Comparison of ENCODE assay signal across 8 cellular contexts in the genomic region with DNA sequence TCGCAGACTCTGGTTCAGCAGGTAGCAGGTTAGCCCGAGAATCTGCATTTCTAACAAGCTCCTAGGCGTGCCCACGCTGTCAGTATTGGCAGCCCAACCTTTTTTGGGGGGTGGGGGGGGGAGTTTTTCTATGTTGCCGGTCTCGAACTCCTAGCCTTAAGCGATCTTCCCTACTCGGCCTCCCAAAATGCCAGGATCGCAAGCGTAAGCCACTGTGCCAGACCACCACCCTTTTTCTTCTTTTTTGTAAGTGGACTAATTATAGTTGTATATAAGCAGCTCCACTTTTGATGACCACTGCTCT. TPM values are rescaled to one million over a fixed set of nuclear protein-coding genes. Genes with fewer than 3 reads are reported as not detected.
DNase-seq lines count a peak whose midpoint lies in the region; ATAC-seq, FAIRE-seq and TF ChIP-seq lines count a peak whose summit lies in the region.

No MANE protein-coding gene starts in this region.

- H3K36me3 ChIP-seq in KMS-11 (ENCODE audit: insufficient read depth) (no peaks in the 10 kb centered on the region), H1 (ENCODE audit: control insufficient read depth in 2 of 4, insufficient read depth in 4 of 4, low read length in 3 of 4) (peaks cover 0 to 5% (median 0%) of the 10 kb centered on the region in 4 experiments; a peak in 1 of 8 replicates), pancreas (no peaks in the 10 kb centered on the region)

- H2AFZ ChIP-seq in KMS-11 (ENCODE audit: low read depth), result peak overlapping the region; percentile 50
- H2AFZ ChIP-seq in H1 (ENCODE audit: low read length), result peak overlapping the region; percentile 97; the same call in 1 of the 2 replicates

- H3K79me2 ChIP-seq in KMS-11 (ENCODE audit: insufficient read depth, low read depth) (peaks cover 25% of the 10 kb centered on the region), H1 (ENCODE audit: control insufficient read depth in 1 of 2, insufficient read depth in 2 of 2, low read length in 2 of 2) (peaks cover 3 to 27% of the 10 kb centered on the region in 2 experiments)

- H2BK120ac ChIP-seq in H1 (replicated peaks; ENCODE audit: low read depth, low read length), result no peak overlapping the region

- TF ChIP-seq POLR2A in H1 (IDR thresholded peaks at IDR 0.05; ENCODE audit: control extremely low read depth in 1 of 2, low read depth in 2 of 2, low read length in 2 of 2), result no peak

- H3K23me2 ChIP-seq in H1 (ENCODE audit: low read depth, low read length), result no peaks in the 10 kb centered on the region; the same call in none of the 2 replicates

- H3K4me1 ChIP-seq in KMS-11 (ENCODE audit: low read depth, poor library complexity, severe bottlenecking) (peaks cover 18% of the 10 kb centered on the region), H1 (replicated peaks in 1 of 4; ENCODE audit: control insufficient read depth in 3 of 4, insufficient read depth in 4 of 4, low read length in 3 of 4) (peaks cover 0 to 2% (median 0%) of the 10 kb centered on the region in 4 experiments; a peak in 4 of 7 replicates), pancreas (peaks cover 0 to 13% (median 0%) of the 10 kb centered on the region in 3 donors)

- H2AK5ac ChIP-seq in H1 (ENCODE audit: low read depth, low read length), result no peak overlapping the region

- CTCF ChIA-PET in H1 (lab: Charles Lee; ENCODE audit: partially characterized antibody), result interaction anchor here (1.1 kb wide), 1 partner anchor 27 kb away, joined by 3 read pairs; no protein-coding TSS in a partner anchor

- H3K4me3 ChIP-seq in KMS-11 (IDR thresholded peaks at IDR 0.05; ENCODE audit: insufficient read depth, low read depth, low read length) (no peak overlapping the region), H1 (ENCODE audit: extremely low read depth in 1 of 4, insufficient read depth in 2 of 4, low read depth in 3 of 4, low read length in 4 of 4) (peak overlapping the region; percentile 66 to 96 (median 92)), pancreas (peak overlapping the region; percentile 40 to 81 (median 66))

- peak overlapping the region; percentile 95 for H3K18ac ChIP-seq in H1 (ENCODE audit: extremely low read depth, low read length)

- H4K8ac ChIP-seq in H1 (ENCODE audit: extremely low read depth, insufficient read depth, low read length), result no peak overlapping the region; the same call in 1 of the 2 replicates

- H2BK5ac ChIP-seq in H1 (ENCODE audit: low read depth, low read length), result peak overlapping the region; percentile 6; the same call in 1 of the 2 replicates

- H3K14ac ChIP-seq in H1 (ENCODE audit: insufficient read length), result no peak overlapping the region

- TF ChIP-seq EP300 in H1 (IDR thresholded peaks at IDR 0.05; ENCODE audit: borderline replicate concordance in 1 of 2, low read depth in 2 of 2, low read length in 2 of 2), result no peak

- no peak overlapping the region for H3K27ac ChIP-seq in KMS-11
- H3K27ac ChIP-seq in H1 (ENCODE audit: low read depth, low read length), result peak overlapping the region; percentile 24; the same call in 1 of the 2 replicates
- H3K27ac ChIP-seq in pancreas, result peak overlapping the region in 2 of 4 donors; percentile 26 to 53

- no peak overlapping the region for H3K4ac ChIP-seq in H1 (replicated peaks; ENCODE audit: insufficient read length, low read depth, low read length)

- DNase-seq in H1 (ENCODE audit: low read depth in 1 of 2, low spot score in 2 of 2) (no peak), pancreas (no peak), OCI-M1 (lab: John Stamatoyannopoulos, UW) (no peak), NCI-H1105 treated with DMSO at 0.1 percent for 48 hours (lab: John Stamatoyannopoulos, UW) (no peak), HK-2 (ENCODE audit: unreplicated experiment) (no peak)

- no peak overlapping the region for H3K56ac ChIP-seq in H1 (replicated peaks; ENCODE audit: insufficient read length, low read depth, low read length)

- no peak overlapping the region for H2BK20ac ChIP-seq in H1 (ENCODE audit: low read length)

- no peak overlapping the region for H3K23ac ChIP-seq in H1 (ENCODE audit: insufficient read length)

- 0 out of 2 replicates have a peak, but pooled peaks cover 2% of the 10 kb centered on the region for H3K79me1 ChIP-seq in H1 (ENCODE audit: low read depth, low read length)

- H3K4me2 ChIP-seq in KMS-11 (peak overlapping the region; percentile 83), H1 (ENCODE audit: insufficient read depth in 1 of 2, low read depth in 2 of 2, low read length in 2 of 2) (peak overlapping the region; percentile 70 to 89)

- H4K91ac ChIP-seq in H1 (replicated peaks; ENCODE audit: insufficient read length, low read length), result no peak overlapping the region

- H3K9ac ChIP-seq in KMS-11, result peak overlapping the region; percentile 17; the same call in 1 of the 2 replicates
- H3K9ac ChIP-seq in H1 (replicated peaks in 1 of 4; ENCODE audit: extremely low read depth in 1 of 4, low read depth in 3 of 4, low read length in 3 of 4), result peak overlapping the region in 3 of 4 experiments; percentile 58 to 79 (median 62); a peak in 6 of 7 replicates

- no peak overlapping the region for H2BK12ac ChIP-seq in H1 (ENCODE audit: low read depth, low read length)

- no peaks in the 10 kb centered on the region for H4K20me1 ChIP-seq in KMS-11 (ENCODE audit: insufficient read depth)
- H4K20me1 ChIP-seq in H1 (replicated peaks in 1 of 2; ENCODE audit: control insufficient read depth in 1 of 2, insufficient read depth in 2 of 2, low read length in 2 of 2), result no peaks in the 10 kb centered on the region

- TF ChIP-seq RAD21 in H1 (IDR thresholded peaks at IDR 0.05 in 1 of 2, conservative IDR thresholded peaks at IDR 0.05 in 1 of 2; ENCODE audit: low read depth in 2 of 2, low read length in 2 of 2), result no peak

- 18% methylated on average over 10 of the region's 10 CpGs; no CpG with 5 or more reads in 1 of the 2 experiments for WGBS in H1 (ENCODE audit: extremely low coverage in 1 of 2, insufficient coverage in 1 of 2, insufficient read length in 1 of 2, insufficient replicate concordance in 2 of 2, low coverage in 1 of 2, low lambda C conversion rate in 2 of 2, missing lambda C conversion rate in 1 of 2), 2 experiments
- WGBS in pancreas, 2 donors, result 3% methylated on average over 10 of the region's 10 CpGs

- ATAC-seq in GM18511 (IDR thresholded peaks at IDR 0.05; ENCODE audit: unreplicated experiment) (peak; percentile 42), pancreas (peak in 1 of 4 donors; percentile 1), HG03139 (IDR thresholded peaks at IDR 0.05; ENCODE audit: unreplicated experiment) (no peak)

- H2BK15ac ChIP-seq in H1 (ENCODE audit: low read length), result no peak overlapping the region

- TF ChIP-seq CTCF in KMS-11 (conservative IDR thresholded peaks at IDR 0.05; ENCODE audit: low read depth, low read length), result no peak
- no peak for TF ChIP-seq CTCF in H1 (IDR thresholded peaks at IDR 0.05; ENCODE audit: control extremely low read depth in 1 of 3, insufficient read depth in 1 of 3, low read depth in 1 of 3, low read length in 3 of 3)
- TF ChIP-seq CTCF in pancreas (IDR thresholded peaks at IDR 0.05), result no peak

- H3K27me3 ChIP-seq in KMS-11 (ENCODE audit: insufficient read depth, low read depth) (no peaks in the 10 kb centered on the region), H1 (replicated peaks in 1 of 4; ENCODE audit: control insufficient read depth in 3 of 4, extremely low read depth in 1 of 4, insufficient read depth in 3 of 4, low read length in 3 of 4) (no peaks in the 10 kb centered on the region), pancreas (no peaks in the 10 kb centered on the region)

- POLR2A ChIA-PET in H1 (lab: Charles Lee; ENCODE audit: partially characterized antibody), result no interaction called here

- FAIRE-seq in H1 (lab: Jason Lieb, UNC) (no peak), pancreas (lab: Jason Lieb, UNC) (no peak)

- intact Hi-C loops in pancreas (cut with DNase I), result no loop called here

- H4K5ac ChIP-seq in H1 (ENCODE audit: insufficient read length, low read depth, low read length), result peak overlapping the region; percentile 74

- no peaks in the 10 kb centered on the region for H3K9me3 ChIP-seq in H1 (ENCODE audit: insufficient read depth in 2 of 2, low read depth in 1 of 2, low read length in 1 of 2)
- H3K9me3 ChIP-seq in pancreas, result no peaks in the 10 kb centered on the region

TF ChIP-seq in H1, 55 proteins besides CTCF, POLR2A, EP300 and RAD21:
- TF ChIP-seq SUZ12 (IDR thresholded peaks at IDR 0.05; ENCODE audit: low read length) (no peak), KDM1A (IDR thresholded peaks at IDR 0.05; ENCODE audit: borderline replicate concordance, low read length) (peak; percentile 7; the same call in 1 of the 2 replicates)
TF ChIP-seq in H1: peak in this region for 1.

RNA-seq across cellular contexts. Expression of a gene that starts 0.5 kb away (rescaled TPM):
- 53.0 and 59.6 TPM in 2 replicates for total RNA-seq in H1 (2021; fragmentation: NEBNext Ultra II Directional; extraction: Animal tissue kit (Norgen Biotek cat#: 25700))
- polyA plus RNA-seq in H1 (2011; rRNA removed) (28.6 and 28.9 TPM in 2 replicates), pancreas (1 to 10 TPM; 2.2 to 3.8 TPM)
- 52.1 TPM for polyA plus RNA-seq in H1 (2011; cell fraction: cytosol; rRNA removed)
- polyA plus RNA-seq in H1 (2011; cell fraction: nucleus; rRNA removed), result 13.5 TPM
- polyA plus RNA-seq in H1 (2012, experiment 1 of 2), result 31.0 to 40.4 TPM (median 34.6 TPM) in 4 replicates
- polyA plus RNA-seq in H1 (2012, experiment 2 of 2), result 11.6 TPM
- polyA plus RNA-seq in H1 (2013, experiment 1 of 2), result 66.9 TPM
- polyA plus RNA-seq in H1 (2013, experiment 2 of 2), result 66.8 TPM
- 4.9 and 7.3 TPM in 2 replicates for polyA minus RNA-seq in H1 (2011; rRNA and poly(A)+ RNA removed)
- 8.8 TPM for polyA minus RNA-seq in H1 (2011; cell fraction: cytosol; rRNA and poly(A)+ RNA removed)
- 7.1 TPM for polyA minus RNA-seq in H1 (2011; cell fraction: nucleus; rRNA and poly(A)+ RNA removed)
- total RNA-seq in pancreas, result 1 to 10 TPM; 2.0 to 4.2 (median 2.8) TPM

RNA-seq across cellular contexts. Expression of a gene that starts 19.3 kb away (rescaled TPM):
- not detected in 2 replicates for total RNA-seq in H1 (2021; fragmentation: NEBNext Ultra II Directional; extraction: Animal tissue kit (Norgen Biotek cat#: 25700))
- polyA plus RNA-seq in H1 (2011; rRNA removed) (not detected in 2 replicates), pancreas (under 1 TPM in 1 of 2 donors, not detected in 1; 0.23 TPM)
- not detected for polyA plus RNA-seq in H1 (2011; cell fraction: cytosol; rRNA removed)
- not detected for polyA plus RNA-seq in H1 (2011; cell fraction: nucleus; rRNA removed)
- polyA plus RNA-seq in H1 (2012, experiment 1 of 2), result not detected in 4 replicates
- not detected for polyA plus RNA-seq in H1 (2012, experiment 2 of 2)
- not detected for polyA plus RNA-seq in H1 (2013, experiment 1 of 2)
- polyA plus RNA-seq in H1 (2013, experiment 2 of 2), result not detected
- polyA minus RNA-seq in H1 (2011; rRNA and poly(A)+ RNA removed), result not detected in 2 replicates
- polyA minus RNA-seq in H1 (2011; cell fraction: cytosol; rRNA and poly(A)+ RNA removed), result not detected
- not detected for polyA minus RNA-seq in H1 (2011; cell fraction: nucleus; rRNA and poly(A)+ RNA removed)
- 1 to 10 TPM in 1 of 6 donors, under 1 TPM in 1, not detected in 4; 0.28 to 1.0 TPM for total RNA-seq in pancreas

Comparison
In these comparisons a context has a peak if more than half of its experiments do, and no peak if none do; other contexts are left out.
1. RNA of a gene that starts 0.5 kb away (total RNA-seq): 53.0 to 59.6 TPM in H1; 2.0 to 4.2 TPM in pancreas; every median in the first group is over 10 times any median in the second.